ENCODE assay signal across 8 cellular contexts in genomic region chr20:50151034-50151743, GRCh38. TPM values are rescaled to one million over a fixed set of nuclear protein-coding genes. Genes with fewer than 3 reads are reported as not detected.
A peak's percentile ranks its signal among the peaks of the same experiment; 100 is the strongest.
DNase-seq lines count a peak whose midpoint lies in the region; ATAC-seq and TF ChIP-seq lines count a peak whose summit lies in the region.

No MANE protein-coding gene starts in this region.

- H3K36me3 Mint-ChIP-seq in CD4-positive, alpha-beta T cell (ENCODE audit: low read depth) = peaks cover 45% of the 10 kb centered on the region
- H3K36me3 Mint-ChIP-seq in nephron (ENCODE audit: low read depth) = peaks cover 11% of the 10 kb centered on the region

- intact Hi-C loops in CD4-positive, alpha-beta T cell (cut with DNase I, micrococcal nuclease) = no loop called here
- intact Hi-C loops in colonic mucosa (cut with DNase I) = no loop called here

- peak overlapping the region; percentile 8 to 80 for H3K9ac ChIP-seq in colonic mucosa (ENCODE audit: low read depth in 2 of 2, low read length in 2 of 2)

- H3K9me3 ChIP-seq in CD4-positive, alpha-beta T cell (ENCODE audit: control insufficient read depth, low read length) = no peaks in the 10 kb centered on the region
- H3K9me3 ChIP-seq in colonic mucosa = no peaks in the 10 kb centered on the region

- no peaks in the 10 kb centered on the region for H3K27me3 ChIP-seq in CD4-positive, alpha-beta T cell (ENCODE audit: control insufficient read depth, insufficient read depth, low read length)
- H3K27me3 ChIP-seq in colonic mucosa = no peaks in the 10 kb centered on the region

- H3K36me3 ChIP-seq in colonic mucosa = no peaks in the 10 kb centered on the region

- H3K27ac ChIP-seq in CD4-positive, alpha-beta T cell (ENCODE audit: low read depth, low read length) = peak overlapping the region; percentile 23
- peak overlapping the region; percentile 94 for H3K27ac ChIP-seq in colonic mucosa

- no peak for DNase-seq in CD4-positive, alpha-beta T cell
- DNase-seq in NCI-H1048 (lab: John Stamatoyannopoulos, UW) (peak; percentile 24), colonic mucosa (peak; percentile 78), GM19238 (ENCODE audit: insufficient read length, low spot score) (no peak)

- CTCF ChIA-PET in CD4-positive, alpha-beta T cell (lab: Charles Lee) = interaction anchor here (0.8 to 3.4 kb wide), 2 partner anchors 30 kb away, joined by 3 to 36 read pairs; no protein-coding TSS in a partner anchor

- no peak for ATAC-seq in CD4-positive, alpha-beta T cell (ENCODE audit: poor library complexity)
- ATAC-seq in GM21447 (IDR thresholded peaks at IDR 0.05; ENCODE audit: unreplicated experiment) (no peak), HG02759 (IDR thresholded peaks at IDR 0.05; ENCODE audit: unreplicated experiment) (no peak), HG02938 (IDR thresholded peaks at IDR 0.05; ENCODE audit: unreplicated experiment) (no peak)

- no peaks in the 10 kb centered on the region for H3K9me3 Mint-ChIP-seq in CD4-positive, alpha-beta T cell
- H3K9me3 Mint-ChIP-seq in nephron = no peaks in the 10 kb centered on the region

- peak overlapping the region; percentile 99 for H3K27ac Mint-ChIP-seq in CD4-positive, alpha-beta T cell
- peak overlapping the region; percentile 20 to 73 (median 55) for H3K27ac Mint-ChIP-seq in nephron

- H3K27me3 Mint-ChIP-seq in CD4-positive, alpha-beta T cell = no peaks in the 10 kb centered on the region
- peaks cover 4% of the 10 kb centered on the region for H3K27me3 Mint-ChIP-seq in nephron (ENCODE audit: low read depth)

- POLR2A ChIA-PET in CD4-positive, alpha-beta T cell (lab: Charles Lee) = interaction anchor here (0.9 kb wide), 1 partner anchor 30 kb away, joined by 3 read pairs; no protein-coding TSS in a partner anchor

- H3K4me1 Mint-ChIP-seq in CD4-positive, alpha-beta T cell (ENCODE audit: low read depth) = peaks cover 76% of the 10 kb centered on the region
- H3K4me1 Mint-ChIP-seq in nephron = peaks cover 66% of the 10 kb centered on the region

- no peak overlapping the region for H3K4me3 ChIP-seq in colonic mucosa

- peaks cover 28% of the 10 kb centered on the region for H3K4me1 ChIP-seq in colonic mucosa

- H3K4me3 Mint-ChIP-seq in CD4-positive, alpha-beta T cell = peak overlapping the region; percentile 84
- peak overlapping the region; percentile 86 to 88 (median 87) for H3K4me3 Mint-ChIP-seq in nephron

- TF ChIP-seq CTCF in CD4-positive, alpha-beta T cell (IDR thresholded peaks at IDR 0.05) = no peak
- no peak for TF ChIP-seq CTCF in colonic mucosa (IDR thresholded peaks at IDR 0.05)
- TF ChIP-seq CTCF in nephron (IDR thresholded peaks at IDR 0.05; ENCODE audit: unreplicated experiment in 3 of 3) = no peak

RNA-seq across cellular contexts. Expression of gene PEDS1, which starts 2.3 kb away (rescaled TPM):
- total RNA-seq in CD4-positive, alpha-beta T cell = 10 to 100 TPM; 21.3 to 21.9 TPM
- total RNA-seq in colonic mucosa = 10 to 100 TPM; 23.1 to 29.1 TPM

RNA-seq across cellular contexts. Expression of gene UBE2V1, which starts 38.2 kb away (rescaled TPM):
- 100 to 1,000 TPM; 115 to 140 TPM for total RNA-seq in CD4-positive, alpha-beta T cell
- total RNA-seq in colonic mucosa = 10 to 100 TPM; 77.1 to 83.5 TPM

RNA-seq across cellular contexts. Expression of gene CEBPB, which starts 39.4 kb away (rescaled TPM):
- total RNA-seq in CD4-positive, alpha-beta T cell = 10 to 100 TPM; 40.7 to 43.9 TPM
- 10 to 100 TPM; 32.0 to 34.0 TPM for total RNA-seq in colonic mucosa

Comparison
In these comparisons a context has a peak if more than half of its experiments do, and no peak if none do; other contexts are left out.
1. DNase-seq: peak in NCI-H1048 (single experiment) and colonic mucosa (single experiment); none in CD4-positive, alpha-beta T cell (0 of 10) and GM19238 (single experiment).